27 cellular contexts compared by ENCODE assay signal in the genomic region with DNA sequence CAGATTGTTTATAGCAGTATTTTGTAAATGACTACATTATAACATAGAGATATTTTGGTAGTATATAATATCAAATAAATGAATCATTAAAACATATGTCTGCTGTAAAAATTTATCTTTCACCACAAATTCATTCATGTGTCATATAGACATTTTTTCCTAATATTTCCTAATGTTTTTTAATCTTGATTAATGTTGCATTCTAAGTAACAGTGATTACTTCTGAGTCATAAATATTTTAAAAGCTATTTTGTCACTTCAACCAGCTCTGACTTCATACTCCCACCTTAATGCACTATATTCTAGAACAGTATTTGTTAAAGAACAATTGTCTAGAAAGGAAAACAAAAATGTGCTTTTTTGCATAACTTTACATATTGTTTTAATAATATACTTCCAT.
"Had no signal": no experiment of that assay in that cellular context is flagged by ENCODE, and none has a peak within 500 bp of the region (broad histone marks: within the 10 kb centered on the region; RNA-seq: fewer than 3 reads in every experiment).

No MANE protein-coding gene starts in this region.

- ATAC-seq: stimulated activated effector memory CD8-positive, alpha-beta T cell treated with anti-CD3 and anti-CD28 coated beads, Interleukin-12 subunit alpha, Interleukin-12 subunit beta, amount 100 ng/mL, for 72 hours; stimulated activated memory B cell treated with anti-CD40 and anti-IgM and Interleukin-4, amounts not matched to agents 10 μg/mL and 1 μg/mL and 100 μg/mL, for 72 hours; stimulated activated naive B cell treated with anti-CD40 and anti-IgM and Interleukin-4, amounts not matched to agents 10 μg/mL and 1 μg/mL and 100 μg/mL, for 72 hours; stimulated activated naive CD8-positive, alpha-beta T cell treated with anti-CD3 and anti-CD28 coated beads, Interleukin-15, amount 100 ng/mL, for 72 hours; stimulated activated naive CD8-positive, alpha-beta T cell treated with anti-CD3 and anti-CD28 coated beads, Interleukin-15, Interleukin-2, amounts not matched to agents 100 U/mL and 50 U/mL, for 24 hours; upper lobe of right lung had no signal

- H3K4me1 ChIP-seq: stomach, suprapubic skin, testis, thyroid gland, transverse colon, upper lobe of left lung, upper lobe of right lung, uterus, vagina had no signal

- H3K9me3 ChIP-seq: stomach, suprapubic skin, testis, thoracic aorta, thyroid gland, tibial artery, tibial nerve, transverse colon, upper lobe of left lung, upper lobe of right lung, uterus, vagina had no signal

- H3K36me3 ChIP-seq: stomach, suprapubic skin, thoracic aorta, thyroid gland, tibial artery, tibial nerve, transverse colon, upper lobe of left lung, upper lobe of right lung, uterus, vagina had no signal

- H3K27ac ChIP-seq: stomach, suprapubic skin, testis, thoracic aorta, thyroid gland, tibial artery, tibial nerve, transverse colon, upper lobe of left lung, upper lobe of right lung, uterus, vagina had no signal

- DNase-seq: stimulated activated CD4-positive, alpha-beta T cell treated with anti-CD3 and anti-CD28 coated beads, Interleukin-2, amount 100 ng/mL, for 48 hours; stimulated activated CD4-positive, alpha-beta T cell treated with anti-CD3 and anti-CD28 coated beads, Interleukin-4, amount 100 ng/mL, for 1 hour; stimulated activated CD4-positive, alpha-beta T cell treated with anti-CD3 and anti-CD28 coated beads, Interleukin-4, amount 100 ng/mL, for 24 hours; stimulated activated CD4-positive, alpha-beta T cell treated with anti-CD3 and anti-CD28 coated beads, Interleukin-4, amount 100 ng/mL, for 4 hours; stimulated activated CD8-positive, alpha-beta memory T cell treated with anti-CD3 and anti-CD28 coated beads, Interleukin-4, amount 100 ng/mL, for 48 hours; stimulated activated naive B cell treated with anti-CD40 and anti-IgM and Interleukin-4, amounts not matched to agents 10 μg/mL and 1 μg/mL and 100 μg/mL, for 72 hours; stimulated activated naive CD4-positive, alpha-beta T cell; stimulated activated naive CD4-positive, alpha-beta T cell treated with Interleukin-2 at 50 U/mL for 16 hours; stimulated activated naive CD8-positive, alpha-beta T cell treated with anti-CD3 and anti-CD28 coated beads, Interleukin-15, amount 100 ng/mL, for 72 hours; stimulated activated naive CD8-positive, alpha-beta T cell treated with anti-CD3 and anti-CD28 coated beads, Interleukin-15, Interleukin-2, amounts not matched to agents 100 U/mL and 50 U/mL, for 24 hours; stomach; substantia nigra; testis; thyroid gland; tibial artery; transverse colon; trophoblast cell; upper lobe of left lung; upper lobe of right lung; uterus had no signal

- H3K4me3 ChIP-seq: stomach, suprapubic skin, testis, thoracic aorta, thyroid gland, tibial artery, tibial nerve, transverse colon, upper lobe of left lung, upper lobe of right lung, uterus, vagina had no signal

- FAIRE-seq: urothelium cell line had no signal

- H3K27me3 ChIP-seq: stomach, suprapubic skin, testis, thyroid gland, tibial artery, tibial nerve, transverse colon, upper lobe of left lung, upper lobe of right lung, uterus, vagina had no signal
